ENCODE assay signal across 2 cellular contexts in the genomic region with DNA sequence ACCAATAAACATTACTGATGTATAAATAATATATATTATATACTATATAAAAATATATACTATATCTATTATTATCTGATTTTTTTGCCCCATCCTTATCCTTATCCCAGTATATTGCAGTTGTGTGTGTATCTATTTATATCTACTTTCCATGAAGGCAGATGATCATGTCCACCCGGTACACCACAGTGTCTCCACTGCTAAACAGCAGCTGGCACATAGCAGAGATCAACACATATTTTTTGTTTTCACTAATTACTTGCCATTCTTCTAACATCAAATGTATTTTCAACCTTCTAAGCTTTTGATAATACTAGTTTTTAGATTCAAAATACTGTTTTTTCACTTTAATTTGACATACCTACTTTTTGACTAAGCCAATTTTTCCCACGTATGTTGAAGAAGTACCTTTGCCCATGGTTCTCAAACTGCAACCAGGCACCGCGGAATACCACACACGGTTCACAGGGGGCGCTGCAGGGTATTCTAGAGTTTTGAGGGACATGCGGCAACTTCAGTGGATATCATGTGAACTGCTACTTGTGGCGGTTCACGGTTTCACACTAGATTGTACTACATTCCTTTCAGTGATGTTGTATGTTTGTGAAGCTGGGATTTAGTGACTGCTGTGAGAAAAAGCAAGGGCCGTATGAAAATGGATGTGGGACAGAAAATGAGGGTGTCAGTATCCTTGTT.
TF ChIP-seq lines count a peak whose summit lies in the region.

No MANE protein-coding gene starts in this region.

TF ChIP-seq in SK-N-SH, 30 proteins besides CTCF, POLR2A, EP300 and RAD21 (continued from another document):
- TF ChIP-seq GATA2 (CRISPR knock-in tag; IDR thresholded peaks at IDR 0.05) (no peak), POLR2AphosphoS5 (IDR thresholded peaks at IDR 0.05; ENCODE audit: low read depth, low read length) (no peak), RFX5 (IDR thresholded peaks at IDR 0.05; ENCODE audit: low read length) (no peak), SIN3A (IDR thresholded peaks at IDR 0.05; ENCODE audit: borderline replicate concordance, low read depth, low read length) (no peak), CHD2 (IDR thresholded peaks at IDR 0.05; ENCODE audit: low read length, partially characterized antibody) (no peak), ELF1 (IDR thresholded peaks at IDR 0.05) (no peak), TCF12 (IDR thresholded peaks at IDR 0.05) (no peak), RXRA (IDR thresholded peaks at IDR 0.05; ENCODE audit: borderline replicate concordance, low read depth) (no peak), NRF1 (IDR thresholded peaks at IDR 0.05; ENCODE audit: low read depth, low read length) (no peak), FOXJ3 (CRISPR knock-in tag; IDR thresholded peaks at IDR 0.05) (no peak), RCOR1 (IDR thresholded peaks at IDR 0.05; ENCODE audit: low read length) (no peak), NFIC (IDR thresholded peaks at IDR 0.05; ENCODE audit: borderline replicate concordance) (no peak), YY1 (IDR thresholded peaks at IDR 0.05; ENCODE audit: low read depth) (no peak), MEF2A (IDR thresholded peaks at IDR 0.05; ENCODE audit: borderline replicate concordance, low read depth) (no peak), MXI1 (IDR thresholded peaks at IDR 0.05; ENCODE audit: low read depth, low read length) (no peak)
- TF ChIP-seq, protein P1, sequence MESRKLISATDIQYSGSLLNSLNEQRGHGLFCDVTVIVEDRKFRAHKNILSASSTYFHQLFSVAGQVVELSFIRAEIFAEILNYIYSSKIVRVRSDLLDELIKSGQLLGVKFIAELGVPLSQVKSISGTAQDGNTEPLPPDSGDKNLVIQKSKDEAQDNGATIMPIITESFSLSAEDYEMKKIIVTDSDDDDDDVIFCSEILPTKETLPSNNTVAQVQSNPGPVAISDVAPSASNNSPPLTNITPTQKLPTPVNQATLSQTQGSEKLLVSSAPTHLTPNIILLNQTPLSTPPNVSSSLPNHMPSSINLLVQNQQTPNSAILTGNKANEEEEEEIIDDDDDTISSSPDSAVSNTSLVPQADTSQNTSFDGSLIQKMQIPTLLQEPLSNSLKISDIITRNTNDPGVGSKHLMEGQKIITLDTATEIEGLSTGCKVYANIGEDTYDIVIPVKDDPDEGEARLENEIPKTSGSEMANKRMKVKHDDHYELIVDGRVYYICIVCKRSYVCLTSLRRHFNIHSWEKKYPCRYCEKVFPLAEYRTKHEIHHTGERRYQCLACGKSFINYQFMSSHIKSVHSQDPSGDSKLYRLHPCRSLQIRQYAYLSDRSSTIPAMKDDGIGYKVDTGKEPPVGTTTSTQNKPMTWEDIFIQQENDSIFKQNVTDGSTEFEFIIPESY (IDR thresholded peaks at IDR 0.05; ENCODE audit: borderline replicate concordance, low read depth), result no peak
- TF ChIP-seq, protein P2, sequence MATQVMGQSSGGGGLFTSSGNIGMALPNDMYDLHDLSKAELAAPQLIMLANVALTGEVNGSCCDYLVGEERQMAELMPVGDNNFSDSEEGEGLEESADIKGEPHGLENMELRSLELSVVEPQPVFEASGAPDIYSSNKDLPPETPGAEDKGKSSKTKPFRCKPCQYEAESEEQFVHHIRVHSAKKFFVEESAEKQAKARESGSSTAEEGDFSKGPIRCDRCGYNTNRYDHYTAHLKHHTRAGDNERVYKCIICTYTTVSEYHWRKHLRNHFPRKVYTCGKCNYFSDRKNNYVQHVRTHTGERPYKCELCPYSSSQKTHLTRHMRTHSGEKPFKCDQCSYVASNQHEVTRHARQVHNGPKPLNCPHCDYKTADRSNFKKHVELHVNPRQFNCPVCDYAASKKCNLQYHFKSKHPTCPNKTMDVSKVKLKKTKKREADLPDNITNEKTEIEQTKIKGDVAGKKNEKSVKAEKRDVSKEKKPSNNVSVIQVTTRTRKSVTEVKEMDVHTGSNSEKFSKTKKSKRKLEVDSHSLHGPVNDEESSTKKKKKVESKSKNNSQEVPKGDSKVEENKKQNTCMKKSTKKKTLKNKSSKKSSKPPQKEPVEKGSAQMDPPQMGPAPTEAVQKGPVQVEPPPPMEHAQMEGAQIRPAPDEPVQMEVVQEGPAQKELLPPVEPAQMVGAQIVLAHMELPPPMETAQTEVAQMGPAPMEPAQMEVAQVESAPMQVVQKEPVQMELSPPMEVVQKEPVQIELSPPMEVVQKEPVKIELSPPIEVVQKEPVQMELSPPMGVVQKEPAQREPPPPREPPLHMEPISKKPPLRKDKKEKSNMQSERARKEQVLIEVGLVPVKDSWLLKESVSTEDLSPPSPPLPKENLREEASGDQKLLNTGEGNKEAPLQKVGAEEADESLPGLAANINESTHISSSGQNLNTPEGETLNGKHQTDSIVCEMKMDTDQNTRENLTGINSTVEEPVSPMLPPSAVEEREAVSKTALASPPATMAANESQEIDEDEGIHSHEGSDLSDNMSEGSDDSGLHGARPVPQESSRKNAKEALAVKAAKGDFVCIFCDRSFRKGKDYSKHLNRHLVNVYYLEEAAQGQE (IDR thresholded peaks at IDR 0.05; ENCODE audit: low read depth, low read length), result no peak

TF ChIP-seq in SK-N-SH treated with all-trans-retinoic acid at 6 μM for 48 hours, 23 proteins besides CTCF, POLR2A, EP300 and RAD21 (continued from another document):
- TF ChIP-seq, protein P3, sequence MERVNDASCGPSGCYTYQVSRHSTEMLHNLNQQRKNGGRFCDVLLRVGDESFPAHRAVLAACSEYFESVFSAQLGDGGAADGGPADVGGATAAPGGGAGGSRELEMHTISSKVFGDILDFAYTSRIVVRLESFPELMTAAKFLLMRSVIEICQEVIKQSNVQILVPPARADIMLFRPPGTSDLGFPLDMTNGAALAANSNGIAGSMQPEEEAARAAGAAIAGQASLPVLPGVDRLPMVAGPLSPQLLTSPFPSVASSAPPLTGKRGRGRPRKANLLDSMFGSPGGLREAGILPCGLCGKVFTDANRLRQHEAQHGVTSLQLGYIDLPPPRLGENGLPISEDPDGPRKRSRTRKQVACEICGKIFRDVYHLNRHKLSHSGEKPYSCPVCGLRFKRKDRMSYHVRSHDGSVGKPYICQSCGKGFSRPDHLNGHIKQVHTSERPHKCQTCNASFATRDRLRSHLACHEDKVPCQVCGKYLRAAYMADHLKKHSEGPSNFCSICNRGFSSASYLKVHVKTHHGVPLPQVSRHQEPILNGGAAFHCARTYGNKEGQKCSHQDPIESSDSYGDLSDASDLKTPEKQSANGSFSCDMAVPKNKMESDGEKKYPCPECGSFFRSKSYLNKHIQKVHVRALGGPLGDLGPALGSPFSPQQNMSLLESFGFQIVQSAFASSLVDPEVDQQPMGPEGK (CRISPR knock-in tag; IDR thresholded peaks at IDR 0.05; ENCODE audit: borderline replicate concordance), result no peak
- TF ChIP-seq ZNF8 (CRISPR knock-in tag; IDR thresholded peaks at IDR 0.05) (no peak), CSDC2 (CRISPR knock-in tag; IDR thresholded peaks at IDR 0.05) (no peak), ESRRG (CRISPR knock-in tag; IDR thresholded peaks at IDR 0.05) (no peak), OSR1 (CRISPR knock-in tag; IDR thresholded peaks at IDR 0.05) (no peak), TOX (CRISPR knock-in tag; IDR thresholded peaks at IDR 0.05; ENCODE audit: borderline replicate concordance) (no peak), ZC3H10 (CRISPR knock-in tag; IDR thresholded peaks at IDR 0.05) (no peak), GLIS3 (CRISPR knock-in tag; IDR thresholded peaks at IDR 0.05) (no peak), ZNF70 (CRISPR knock-in tag; IDR thresholded peaks at IDR 0.05) (no peak), ZFP30 (CRISPR knock-in tag; IDR thresholded peaks at IDR 0.05) (no peak), SNAI2 (CRISPR knock-in tag; IDR thresholded peaks at IDR 0.05) (no peak), ARNTL (CRISPR knock-in tag; IDR thresholded peaks at IDR 0.05; ENCODE audit: borderline replicate concordance, low read depth) (no peak)
- TF ChIP-seq, protein P4, sequence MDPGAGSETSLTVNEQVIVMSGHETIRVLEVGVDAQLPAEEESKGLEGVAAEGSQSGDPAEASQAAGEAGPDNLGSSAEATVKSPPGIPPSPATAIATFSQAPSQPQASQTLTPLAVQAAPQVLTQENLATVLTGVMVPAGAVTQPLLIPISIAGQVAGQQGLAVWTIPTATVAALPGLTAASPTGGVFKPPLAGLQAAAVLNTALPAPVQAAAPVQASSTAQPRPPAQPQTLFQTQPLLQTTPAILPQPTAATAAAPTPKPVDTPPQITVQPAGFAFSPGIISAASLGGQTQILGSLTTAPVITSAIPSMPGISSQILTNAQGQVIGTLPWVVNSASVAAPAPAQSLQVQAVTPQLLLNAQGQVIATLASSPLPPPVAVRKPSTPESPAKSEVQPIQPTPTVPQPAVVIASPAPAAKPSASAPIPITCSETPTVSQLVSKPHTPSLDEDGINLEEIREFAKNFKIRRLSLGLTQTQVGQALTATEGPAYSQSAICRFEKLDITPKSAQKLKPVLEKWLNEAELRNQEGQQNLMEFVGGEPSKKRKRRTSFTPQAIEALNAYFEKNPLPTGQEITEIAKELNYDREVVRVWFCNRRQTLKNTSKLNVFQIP (CRISPR knock-in tag; IDR thresholded peaks at IDR 0.05; ENCODE audit: borderline replicate concordance, low read depth), result no peak
- TF ChIP-seq, protein P5, sequence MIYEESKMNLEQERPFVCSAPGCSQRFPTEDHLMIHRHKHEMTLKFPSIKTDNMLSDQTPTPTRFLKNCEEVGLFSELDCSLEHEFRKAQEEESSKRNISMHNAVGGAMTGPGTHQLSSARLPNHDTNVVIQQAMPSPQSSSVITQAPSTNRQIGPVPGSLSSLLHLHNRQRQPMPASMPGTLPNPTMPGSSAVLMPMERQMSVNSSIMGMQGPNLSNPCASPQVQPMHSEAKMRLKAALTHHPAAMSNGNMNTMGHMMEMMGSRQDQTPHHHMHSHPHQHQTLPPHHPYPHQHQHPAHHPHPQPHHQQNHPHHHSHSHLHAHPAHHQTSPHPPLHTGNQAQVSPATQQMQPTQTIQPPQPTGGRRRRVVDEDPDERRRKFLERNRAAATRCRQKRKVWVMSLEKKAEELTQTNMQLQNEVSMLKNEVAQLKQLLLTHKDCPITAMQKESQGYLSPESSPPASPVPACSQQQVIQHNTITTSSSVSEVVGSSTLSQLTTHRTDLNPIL (CRISPR knock-in tag; IDR thresholded peaks at IDR 0.05; ENCODE audit: low read depth), result no peak
